In genomic region chr10:5536486-5536885, GRCh38 we compare ENCODE assay signal across 26 cellular contexts. TPM values are rescaled to one million over a fixed set of nuclear protein-coding genes. Genes with fewer than 3 reads are reported as not detected.
DNase-seq lines count a peak whose midpoint lies in the region; ATAC-seq and TF ChIP-seq lines count a peak whose summit lies in the region.
"Had no signal": no experiment of that assay in that cellular context is flagged by ENCODE, and none has a peak within 500 bp of the region (broad histone marks: within the 10 kb centered on the region; RNA-seq: fewer than 3 reads in every experiment).

No MANE protein-coding gene starts in this region.

- H3K4me3 ChIP-seq in endodermal cell (ENCODE audit: low read length) (no peak overlapping the region), sigmoid colon (no peak overlapping the region)
- H3K4me3 ChIP-seq: PC-9 had no signal

- H3K4me1 Mint-ChIP-seq in endodermal cell: peaks cover 13% of the 10 kb centered on the region

- H3K27me3 ChIP-seq in endodermal cell (ENCODE audit: control insufficient read depth, insufficient read depth, low read length, poor library complexity, severe bottlenecking): no peaks in the 10 kb centered on the region
- no peaks in the 10 kb centered on the region for H3K27me3 ChIP-seq in sigmoid colon

- H3K27ac ChIP-seq in endodermal cell (ENCODE audit: low read depth, low read length) (no peak overlapping the region), sigmoid colon (no peak overlapping the region)
- H3K27ac ChIP-seq: C4-2B, HL-60, KMS-11, PC-9 had no signal

- no peak overlapping the region for H3K4me3 Mint-ChIP-seq in endodermal cell
- H3K4me3 Mint-ChIP-seq: H9 had no signal

- intact Hi-C loops in sigmoid colon (cut with DNase I): no loop called here

- no peak overlapping the region for H3K9ac ChIP-seq in endodermal cell (ENCODE audit: extremely low read depth, low read length, poor library complexity, severe bottlenecking)
- H3K9ac ChIP-seq: KMS-11 had no signal

- peaks cover 10% of the 10 kb centered on the region for H3K4me1 ChIP-seq in endodermal cell (ENCODE audit: control insufficient read depth, insufficient read depth, low read length)
- peaks cover 0 to 43% (median 18%) of the 10 kb centered on the region in 4 donors for H3K4me1 ChIP-seq in sigmoid colon

- peaks cover 5% of the 10 kb centered on the region for H3K9me3 Mint-ChIP-seq in endodermal cell

- WGBS in endodermal cell (ENCODE audit: insufficient coverage in 1 of 2, insufficient read length in 1 of 2), 2 experiments: 96 to 97% methylated on average over 5 of the region's 5 CpGs
- 93 to 95% methylated on average over 5 of the region's 5 CpGs for WGBS in sigmoid colon, 2 donors

- H3K9me3 ChIP-seq in endodermal cell (ENCODE audit: control insufficient read depth, low read length): no peaks in the 10 kb centered on the region
- H3K9me3 ChIP-seq in sigmoid colon: no peaks in the 10 kb centered on the region

- no peak overlapping the region for H3K27ac Mint-ChIP-seq in endodermal cell
- H3K27ac Mint-ChIP-seq: H9 had no signal

- H3K36me3 Mint-ChIP-seq in endodermal cell (ENCODE audit: low read depth): no peaks in the 10 kb centered on the region

- no peak for TF ChIP-seq EP300 in sigmoid colon (IDR thresholded peaks at IDR 0.05)

- TF ChIP-seq POLR2A in sigmoid colon (IDR thresholded peaks at IDR 0.05): no peak

- H3K27me3 Mint-ChIP-seq in endodermal cell (ENCODE audit: insufficient read depth): no peaks in the 10 kb centered on the region

- TF ChIP-seq CTCF in endodermal cell (conservative IDR thresholded peaks at IDR 0.05): no peak
- TF ChIP-seq CTCF in sigmoid colon (IDR thresholded peaks at IDR 0.05): no peak
- no peak for TF ChIP-seq CTCF in GM10266 (IDR thresholded peaks at IDR 0.05; ENCODE audit: control insufficient read depth, insufficient read depth, low read depth, missing control alignments)

- peak; percentile 14 for DNase-seq in activated effector memory CD4-positive, alpha-beta T cell treated with anti-CD3 and anti-CD28 coated beads, Interleukin-2, amount 50 U/mL, for 16 hours
- DNase-seq in activated effector memory CD4-positive, alpha-beta T cell treated with Interleukin-2 at 50 U/mL for 16 hours: no peak
- DNase-seq in endodermal cell: peak; percentile 32
- DNase-seq in sigmoid colon: peak; percentile 25
- DNase-seq in GM10266 (ENCODE audit: extremely low spot score): no peak
- DNase-seq in activated CD8-positive, alpha-beta memory T cell treated with anti-CD3 and anti-CD28 coated beads, Interleukin-2, amount 50 U/mL, for 48 hours: no peak
- DNase-seq: DMS53, GF-D8, H9, NCI-H1092 treated with DMSO at 0.1 percent for 48 hours, NCI-H146, NCI-H2029, NCI-H226, NCI-H510A treated with DMSO at 0.1 percent for 48 hours, NCI-H748 treated with DMSO at 0.1 percent for 48 hours, PC-9, SHP77 treated with DMSO at 0.1 percent for 48 hours had no signal

- no peak for ATAC-seq in HG03039 (IDR thresholded peaks at IDR 0.05; ENCODE audit: unreplicated experiment)
- ATAC-seq in GM21515 (IDR thresholded peaks at IDR 0.05; ENCODE audit: unreplicated experiment): no peak
- ATAC-seq: HepG2 had no signal

- H3K36me3 ChIP-seq in endodermal cell (ENCODE audit: control insufficient read depth, insufficient read depth, low read length) (no peaks in the 10 kb centered on the region), sigmoid colon (no peaks in the 10 kb centered on the region)

RNA-seq across cellular contexts. Expression of gene CALML3, which starts 11.7 kb away (rescaled TPM):
- total RNA-seq in endodermal cell (not detected), sigmoid colon (not detected)
- polyA plus RNA-seq in endodermal cell (2013, experiment 1 of 2): not detected
- not detected for polyA plus RNA-seq in endodermal cell (2013, experiment 2 of 2)
- polyA plus RNA-seq in sigmoid colon: under 1 TPM in 1 of 3 donors, not detected in 2; 0.15 TPM
- total RNA-seq: A172, H9, HepG2, HT-29, PC-9 had no signal
- polyA plus RNA-seq: AG04450, HepG2 had no signal

RNA-seq across cellular contexts. Expression of gene CALML5, which starts 37.1 kb away (rescaled TPM):
- total RNA-seq in endodermal cell (not detected), sigmoid colon (not detected)
- not detected for polyA plus RNA-seq in endodermal cell (2013, experiment 1 of 2)
- not detected for polyA plus RNA-seq in endodermal cell (2013, experiment 2 of 2)
- not detected for polyA plus RNA-seq in sigmoid colon
- total RNA-seq: A172, H9, HepG2 had no signal
- polyA plus RNA-seq: AG04450, HepG2 had no signal

Comparison
In these comparisons a context has a peak if more than half of its experiments do, and no peak if none do; other contexts are left out.
1. DNase-seq: peak in activated effector memory CD4-positive, alpha-beta T cell treated with anti-CD3 and anti-CD28 coated beads, Interleukin-2, amount 50 U/mL, for 16 hours (single experiment), endodermal cell (single experiment) and sigmoid colon (single experiment); none in activated effector memory CD4-positive, alpha-beta T cell treated with Interleukin-2 at 50 U/mL for 16 hours (single experiment), GM10266 (single experiment) and activated CD8-positive, alpha-beta memory T cell treated with anti-CD3 and anti-CD28 coated beads, Interleukin-2, amount 50 U/mL, for 48 hours (single experiment).